ENCODE assay signal across 8 cellular contexts in the genomic region with DNA sequence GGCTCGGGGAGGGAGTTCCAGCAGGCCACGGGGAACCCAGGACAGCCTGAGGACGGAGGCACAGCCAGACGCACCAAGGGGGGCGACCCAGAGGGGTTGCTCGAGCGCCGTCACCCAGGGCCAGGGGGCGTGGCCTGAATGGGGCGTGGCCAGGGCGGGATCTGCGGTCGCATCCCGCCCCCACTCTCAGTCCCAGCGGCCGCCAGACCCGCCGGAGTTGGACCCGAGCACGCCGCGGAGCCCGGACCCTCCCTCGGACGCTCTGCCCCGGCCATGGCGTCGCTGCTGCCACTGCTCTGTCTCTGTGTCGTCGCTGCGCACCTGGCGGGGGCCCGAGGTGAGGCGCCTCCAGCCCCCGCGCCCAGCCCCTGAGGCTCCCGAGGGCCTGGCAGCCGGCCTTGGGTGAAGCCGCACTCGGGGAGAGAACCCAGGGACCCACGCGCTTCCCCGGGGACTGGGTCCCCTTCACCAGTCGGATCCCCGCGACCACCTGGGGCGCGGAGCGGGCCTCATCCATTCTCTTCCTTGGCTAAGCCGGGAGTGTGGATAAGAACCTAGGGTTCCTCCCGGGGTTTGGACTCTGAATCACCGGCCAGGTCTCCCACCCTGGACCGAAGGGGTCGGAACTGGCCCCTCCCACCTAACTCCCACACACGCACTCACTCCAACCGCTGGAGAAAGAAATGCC. TPM values are rescaled to one million over a fixed set of nuclear protein-coding genes. Genes with fewer than 3 reads are reported as not detected.
DNase-seq lines count a peak whose midpoint lies in the region; ATAC-seq, FAIRE-seq and TF ChIP-seq lines count a peak whose summit lies in the region.

A gene with protein sequence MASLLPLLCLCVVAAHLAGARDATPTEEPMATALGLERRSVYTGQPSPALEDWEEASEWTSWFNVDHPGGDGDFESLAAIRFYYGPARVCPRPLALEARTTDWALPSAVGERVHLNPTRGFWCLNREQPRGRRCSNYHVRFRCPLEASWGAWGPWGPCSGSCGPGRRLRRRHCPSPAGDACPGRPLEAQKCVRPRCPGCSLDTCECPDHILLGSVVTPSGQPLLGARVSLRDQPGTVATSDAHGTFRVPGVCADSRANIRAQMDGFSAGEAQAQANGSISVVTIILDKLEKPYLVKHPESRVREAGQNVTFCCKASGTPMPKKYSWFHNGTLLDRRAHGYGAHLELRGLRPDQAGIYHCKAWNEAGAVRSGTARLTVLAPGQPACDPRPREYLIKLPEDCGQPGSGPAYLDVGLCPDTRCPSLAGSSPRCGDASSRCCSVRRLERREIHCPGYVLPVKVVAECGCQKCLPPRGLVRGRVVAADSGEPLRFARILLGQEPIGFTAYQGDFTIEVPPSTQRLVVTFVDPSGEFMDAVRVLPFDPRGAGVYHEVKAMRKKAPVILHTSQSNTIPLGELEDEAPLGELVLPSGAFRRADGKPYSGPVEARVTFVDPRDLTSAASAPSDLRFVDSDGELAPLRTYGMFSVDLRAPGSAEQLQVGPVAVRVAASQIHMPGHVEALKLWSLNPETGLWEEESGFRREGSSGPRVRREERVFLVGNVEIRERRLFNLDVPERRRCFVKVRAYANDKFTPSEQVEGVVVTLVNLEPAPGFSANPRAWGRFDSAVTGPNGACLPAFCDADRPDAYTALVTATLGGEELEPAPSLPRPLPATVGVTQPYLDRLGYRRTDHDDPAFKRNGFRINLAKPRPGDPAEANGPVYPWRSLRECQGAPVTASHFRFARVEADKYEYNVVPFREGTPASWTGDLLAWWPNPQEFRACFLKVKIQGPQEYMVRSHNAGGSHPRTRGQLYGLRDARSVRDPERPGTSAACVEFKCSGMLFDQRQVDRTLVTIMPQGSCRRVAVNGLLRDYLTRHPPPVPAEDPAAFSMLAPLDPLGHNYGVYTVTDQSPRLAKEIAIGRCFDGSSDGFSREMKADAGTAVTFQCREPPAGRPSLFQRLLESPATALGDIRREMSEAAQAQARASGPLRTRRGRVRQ (plus strand): TSS at position 189 of the 688 bp plus-strand sequence. CDS start 85 bp downstream, at position 274.

- WGBS in small intestine, 3 donors, result 3 to 7% (median 4%) methylated on average over 39 to 56 of the region's 56 CpGs

- H3K4me1 Mint-ChIP-seq in naive B cell, result peaks cover 29 to 40% (median 32%) of the 10 kb centered on the region in 3 donors

- peak; percentile 84 for DNase-seq in GM03348 (ENCODE audit: low spot score)
- peak; percentile 90 for DNase-seq in NCI-H82 (lab: John Stamatoyannopoulos, UW)
- no peak for DNase-seq in choroid plexus epithelial cell (ENCODE audit: low read depth)
- DNase-seq in naive B cell, result no peak
- no peak for DNase-seq in kidney glomerular epithelial cell (lab: John Stamatoyannopoulos, UW)
- no peak for DNase-seq in small intestine
- no peak for DNase-seq in GM19238 (ENCODE audit: insufficient read length, low spot score)

- peaks cover 0 to 5% of the 10 kb centered on the region in 2 donors for H3K36me3 Mint-ChIP-seq in naive B cell

- H3K9me3 Mint-ChIP-seq in naive B cell, result peaks cover 0 to 5% (median 0%) of the 10 kb centered on the region in 7 donors

- H3K27ac Mint-ChIP-seq in naive B cell, result peak within 1 kb of the TSS in 1 of 6 donors; percentile 33

- H3K4me1 ChIP-seq in small intestine (ENCODE audit: control insufficient read depth in 2 of 2, insufficient read depth in 1 of 2, low read depth in 1 of 2, low read length in 1 of 2), result peaks cover 2 to 5% of the 10 kb centered on the region in 2 donors

- H3K4me3 Mint-ChIP-seq in naive B cell, result peak within 1 kb of the TSS; percentile 30 to 81 (median 70)

- ATAC-seq in naive B cell (ENCODE audit: low read depth in 2 of 2) (peak; percentile 27 to 43), HG02884 (IDR thresholded peaks at IDR 0.05; ENCODE audit: unreplicated experiment) (no peak)

- H3K9me3 ChIP-seq in small intestine (ENCODE audit: control insufficient read depth, low read depth), result no peaks in the 10 kb centered on the region

- H3K36me3 ChIP-seq in small intestine (ENCODE audit: control insufficient read depth in 2 of 2, insufficient read depth in 2 of 2, low read length in 2 of 2), result no peaks in the 10 kb centered on the region

- no peak for TF ChIP-seq CTCF in choroid plexus epithelial cell (conservative IDR thresholded peaks at IDR 0.05; ENCODE audit: low read depth, low read length)

- H3K27me3 Mint-ChIP-seq in naive B cell, result peaks cover 15 to 58% (median 46%) of the 10 kb centered on the region in 3 donors

- no peak for FAIRE-seq in small intestine (lab: Jason Lieb, UNC)

- peaks cover 3 to 5% of the 10 kb centered on the region in 2 donors for H3K27me3 ChIP-seq in small intestine (ENCODE audit: control insufficient read depth in 2 of 2, insufficient read depth in 2 of 2, low read length in 2 of 2)

- no peak within 1 kb of the TSS for H3K27ac ChIP-seq in small intestine (ENCODE audit: low read depth in 1 of 2, low read length in 1 of 2)

- peak within 1 kb of the TSS; percentile 42 for H3K4me3 ChIP-seq in choroid plexus epithelial cell (ENCODE audit: low read depth, low read length)
- H3K4me3 ChIP-seq in small intestine (ENCODE audit: low read depth in 1 of 2, low read length in 2 of 2), result peak within 1 kb of the TSS in 1 of 2 donors; percentile 14

RNA-seq across cellular contexts. Expression of the gene that starts here (rescaled TPM):
- polyA plus RNA-seq in naive B cell (ENCODE audit: low read depth in 6 of 6), result under 1 TPM in 1 of 6 donors, not detected in 5; 0.11 TPM
- under 1 TPM in 1 of 3 donors, not detected in 2; 0.09 TPM for polyA plus RNA-seq in small intestine

Comparison
In these comparisons a context has a peak if more than half of its experiments do, and no peak if none do; other contexts are left out.
1. Peak in ATAC-seq in naive B cell; RNA of the gene not detected or under 1 TPM.
2. DNase-seq: peak in GM03348 (single experiment) and NCI-H82 (single experiment); none in choroid plexus epithelial cell (single experiment), naive B cell (single experiment), kidney glomerular epithelial cell (single experiment), small intestine (single experiment) and GM19238 (single experiment).